ENCODE assay signal across 9 cellular contexts in the genomic region with DNA sequence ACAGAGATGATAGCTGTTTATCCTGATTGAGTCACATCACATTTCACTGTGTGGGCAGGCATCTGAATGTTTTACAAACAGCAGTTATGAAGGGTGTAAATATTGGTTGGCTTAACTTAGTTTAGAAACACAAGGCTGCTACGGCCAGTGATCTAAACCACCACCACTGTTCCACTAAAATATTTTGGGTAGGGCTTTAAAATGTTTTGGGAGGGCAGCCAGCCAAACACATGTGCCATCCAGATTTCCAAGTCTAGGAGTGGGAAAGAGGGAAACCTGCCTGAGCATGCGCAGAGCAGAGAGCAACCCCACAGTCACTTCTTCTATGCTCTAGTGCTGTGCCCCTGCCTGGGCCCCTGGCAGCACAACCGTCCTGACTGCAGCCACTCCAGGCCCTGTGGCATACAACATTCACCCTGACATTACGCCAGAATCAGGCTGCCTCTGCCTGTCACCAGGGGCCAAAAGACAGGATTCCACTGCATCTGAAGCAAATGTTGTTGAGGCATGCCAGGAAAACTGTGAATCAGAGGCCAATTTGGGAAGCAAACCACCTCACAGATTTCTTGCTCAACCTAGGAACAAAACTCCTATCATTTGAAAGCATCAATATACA.
DNase-seq lines count a peak whose midpoint lies in the region; ATAC-seq and TF ChIP-seq lines count a peak whose summit lies in the region.
"Had no signal": no experiment of that assay in that cellular context is flagged by ENCODE, and none has a peak within 500 bp of the region (broad histone marks: within the 10 kb centered on the region; RNA-seq: fewer than 3 reads in every experiment).

No MANE protein-coding gene starts in this region.

- H3K27me3 ChIP-seq in adrenal gland: no peaks in the 10 kb centered on the region
- H3K27me3 ChIP-seq in cardiac muscle cell: no peaks in the 10 kb centered on the region
- H3K27me3 ChIP-seq in sigmoid colon: no peaks in the 10 kb centered on the region

- TF ChIP-seq POLR2A in adrenal gland (IDR thresholded peaks at IDR 0.05): no peak
- no peak for TF ChIP-seq POLR2A in sigmoid colon (IDR thresholded peaks at IDR 0.05)

- TF ChIP-seq CTCF in adrenal gland (IDR thresholded peaks at IDR 0.05) (no peak), cardiac muscle cell (IDR thresholded peaks at IDR 0.05; ENCODE audit: low read depth, low read length) (no peak), sigmoid colon (IDR thresholded peaks at IDR 0.05) (no peak)

- DNase-seq in adrenal gland: peak in 4 of 7 donors; percentile 2 to 31 (median 23)
- DNase-seq in cardiac muscle cell (ENCODE audit: low read depth in 1 of 2, low spot score in 1 of 2): peak; percentile 10 to 71
- DNase-seq in sigmoid colon: peak; percentile 73
- no peak for DNase-seq in activated CD8-positive, alpha-beta memory T cell treated with anti-CD3 and anti-CD28 coated beads, Interleukin-2, amount 50 U/mL, for 4 hours
- no peak for DNase-seq in SIG-M5 (lab: John Stamatoyannopoulos, UW)
- DNase-seq: SHP77 treated with DMSO at 0.1 percent for 48 hours had no signal

- no peak for TF ChIP-seq EP300 in sigmoid colon (IDR thresholded peaks at IDR 0.05)

- H3K36me3 ChIP-seq in adrenal gland (replicated peaks in 1 of 2) (no peaks in the 10 kb centered on the region), cardiac muscle cell (no peaks in the 10 kb centered on the region), sigmoid colon (no peaks in the 10 kb centered on the region)

- H3K9me3 ChIP-seq in adrenal gland (replicated peaks in 1 of 3): no peaks in the 10 kb centered on the region
- H3K9me3 ChIP-seq in cardiac muscle cell (ENCODE audit: low read depth): no peaks in the 10 kb centered on the region
- no peaks in the 10 kb centered on the region for H3K9me3 ChIP-seq in sigmoid colon

- peak overlapping the region in 1 of 5 donors; percentile 30 for H3K27ac ChIP-seq in adrenal gland
- no peak overlapping the region for H3K27ac ChIP-seq in cardiac muscle cell
- H3K27ac ChIP-seq in sigmoid colon: peak overlapping the region; percentile 2 to 57 (median 39)

- 65 to 82% (median 80%) methylated on average over 2 to 4 of the region's 4 CpGs for WGBS in adrenal gland, 4 donors
- 79 to 80% methylated on average over 4 of the region's 4 CpGs for WGBS in sigmoid colon, 2 donors

- ATAC-seq in GM18868 (IDR thresholded peaks at IDR 0.05; ENCODE audit: unreplicated experiment) (peak; percentile 39), HG03025 (IDR thresholded peaks at IDR 0.05; ENCODE audit: low FRiP score, unreplicated experiment) (no peak), GM21515 (IDR thresholded peaks at IDR 0.05; ENCODE audit: unreplicated experiment) (no peak)

- H3K4me3 ChIP-seq in adrenal gland (no peak overlapping the region), cardiac muscle cell (no peak overlapping the region), sigmoid colon (no peak overlapping the region)

- intact Hi-C loops in adrenal gland (cut with DNase I) (no loop called here), sigmoid colon (cut with DNase I) (no loop called here)

- H3K4me1 ChIP-seq in adrenal gland (replicated peaks in 1 of 2) (no peaks in the 10 kb centered on the region), cardiac muscle cell (ENCODE audit: low read depth) (no peaks in the 10 kb centered on the region), sigmoid colon (peaks cover 0 to 26% (median 18%) of the 10 kb centered on the region in 4 donors)

Comparison
In these comparisons a context has a peak if more than half of its experiments do, and no peak if none do; other contexts are left out.
1. DNase-seq: peak in adrenal gland (4 of 7), cardiac muscle cell (2 of 2) and sigmoid colon (single experiment); none in activated CD8-positive, alpha-beta memory T cell treated with anti-CD3 and anti-CD28 coated beads, Interleukin-2, amount 50 U/mL, for 4 hours (single experiment) and SIG-M5 (single experiment).